In genomic region chr9:96186601-96187011, GRCh38 we compare ENCODE assay signal across 8 cellular contexts.
A peak's percentile ranks its signal among the peaks of the same experiment; 100 is the strongest.
DNase-seq lines count a peak whose midpoint lies in the region; ATAC-seq and TF ChIP-seq lines count a peak whose summit lies in the region.
"Had no signal": no experiment of that assay in that cellular context is flagged by ENCODE, and none has a peak within 500 bp of the region (broad histone marks: within the 10 kb centered on the region; RNA-seq: fewer than 3 reads in every experiment).

No MANE protein-coding gene starts in this region.

- no peak for TF ChIP-seq CTCF in mucosa of descending colon (IDR thresholded peaks at IDR 0.05)
- TF ChIP-seq CTCF in tibial nerve (IDR thresholded peaks at IDR 0.05) = no peak

- peaks cover 7 to 11% of the 10 kb centered on the region in 2 donors for H3K9me3 ChIP-seq in esophagus (ENCODE audit: control insufficient read depth in 2 of 2, insufficient read depth in 1 of 2, low read depth in 1 of 2, low read length in 1 of 2)
- H3K9me3 ChIP-seq in mucosa of descending colon = peaks cover 17% of the 10 kb centered on the region
- H3K9me3 ChIP-seq in tibial nerve = peaks cover 0 to 36% (median 5%) of the 10 kb centered on the region in 4 donors

- H3K4me3 ChIP-seq in esophagus (ENCODE audit: low read depth in 1 of 2, low read length in 2 of 2) = no peak overlapping the region
- no peak overlapping the region for H3K4me3 ChIP-seq in mucosa of descending colon
- no peak overlapping the region for H3K4me3 ChIP-seq in tibial nerve

- H3K27me3 ChIP-seq in esophagus (ENCODE audit: control insufficient read depth in 1 of 2, insufficient read depth in 2 of 2, low read length in 2 of 2) = no peaks in the 10 kb centered on the region
- H3K27me3 ChIP-seq in tibial nerve = peaks cover 0 to 6% of the 10 kb centered on the region in 2 donors

- DNase-seq in NCI-H748 treated with DMSO at 0.1 percent for 48 hours (lab: John Stamatoyannopoulos, UW) (peak; percentile 4), mucosa of descending colon (peak; percentile 72 to 81 (median 78)), tibial nerve (ENCODE audit: low spot score in 2 of 2) (no peak), GOT3 (lab: John Stamatoyannopoulos, UW) (no peak), superior temporal gyrus (ENCODE audit: extremely low spot score) (no peak), middle frontal gyrus (ENCODE audit: extremely low spot score, low spot score) (no peak)
- DNase-seq: NCI-H2081 treated with DMSO at 0.1 percent for 48 hours had no signal

- TF ChIP-seq POLR2A in tibial nerve (IDR thresholded peaks at IDR 0.05) = no peak

- intact Hi-C loops in mucosa of descending colon (cut with DNase I, micrococcal nuclease) = no loop called here

- H3K27ac ChIP-seq in esophagus (ENCODE audit: low read depth in 2 of 2, low read length in 1 of 2) (peak overlapping the region; percentile 67 to 75), tibial nerve (peak overlapping the region in 3 of 4 donors; percentile 3 to 67 (median 18))

- H3K36me3 ChIP-seq in esophagus (ENCODE audit: control insufficient read depth in 2 of 2, insufficient read depth in 2 of 2, low read length in 1 of 2) = no peaks in the 10 kb centered on the region
- no peaks in the 10 kb centered on the region for H3K36me3 ChIP-seq in mucosa of descending colon (ENCODE audit: low read depth)
- H3K36me3 ChIP-seq in tibial nerve = no peaks in the 10 kb centered on the region

- H3K4me1 ChIP-seq in esophagus (ENCODE audit: control insufficient read depth in 2 of 2, insufficient read depth in 2 of 2, low read length in 1 of 2) = peaks cover 4 to 7% of the 10 kb centered on the region in 2 donors
- peaks cover 6% of the 10 kb centered on the region for H3K4me1 ChIP-seq in mucosa of descending colon (ENCODE audit: low read depth)
- H3K4me1 ChIP-seq in tibial nerve = peaks cover 0 to 15% (median 0%) of the 10 kb centered on the region in 4 donors

- 10 to 12% methylated on average over 18 of the region's 18 CpGs for WGBS in esophagus, 2 donors
- WGBS in tibial nerve, 2 donors = 6 to 11% methylated on average over 13 to 16 of the region's 18 CpGs

- peak; percentile 86 for ATAC-seq in mucosa of descending colon

- peak in 1 of 2 donors; percentile 6 for TF ChIP-seq EP300 in tibial nerve (IDR thresholded peaks at IDR 0.05)

Comparison
In these comparisons a context has a peak if more than half of its experiments do, and no peak if none do; other contexts are left out.
1. DNase-seq: peak in NCI-H748 treated with DMSO at 0.1 percent for 48 hours (single experiment) and mucosa of descending colon (3 of 3); none in tibial nerve (0 of 2), GOT3 (single experiment), superior temporal gyrus (single experiment) and middle frontal gyrus (single experiment).